In the genomic region with DNA sequence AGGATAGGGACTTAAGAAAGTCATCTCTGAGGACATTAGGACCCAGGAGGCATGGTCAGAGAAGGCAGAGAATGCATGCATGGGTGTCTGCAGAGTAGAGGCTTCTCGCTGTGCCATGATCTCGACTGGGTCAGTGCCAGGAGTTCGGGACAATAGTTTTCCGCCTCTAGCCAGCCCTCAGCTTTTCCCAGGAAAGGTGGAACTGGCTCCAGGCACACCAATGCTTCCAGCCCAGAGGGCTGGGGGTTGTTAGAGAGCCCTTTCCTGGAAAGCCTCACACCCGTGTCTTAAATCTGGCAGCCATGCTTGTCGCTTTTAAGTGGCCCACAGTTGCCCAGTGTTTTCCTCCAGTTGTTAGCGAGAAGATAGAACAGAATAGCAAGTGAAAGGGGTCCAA, we compare ENCODE assay signal across 8 cellular contexts.
DNase-seq lines count a peak whose midpoint lies in the region; ATAC-seq, FAIRE-seq and TF ChIP-seq lines count a peak whose summit lies in the region.

No MANE protein-coding gene starts in this region.

- H2AFZ ChIP-seq in GM12878 (ENCODE audit: control insufficient read depth, low read depth, low read length), result peak overlapping the region; percentile 61

- intact Hi-C loops in GM12878 (cut with micrococcal nuclease; ENCODE audit: unreplicated experiment), result no loop called here

- TF ChIP-seq CTCF in GM12878 (IDR thresholded peaks at IDR 0.05 in 2 of 3, conservative IDR thresholded peaks at IDR 0.05 in 1 of 3; ENCODE audit: control insufficient read depth in 2 of 3, extremely low read depth in 1 of 3, insufficient read depth in 1 of 3, low read depth in 3 of 3, low read length in 3 of 3) (no peak), neutrophil (IDR thresholded peaks at IDR 0.05) (no peak)

- CTCF ChIA-PET in GM12878 (lab: Yijun Ruan, JAX), result interaction anchor here (1.0 to 2.1 kb wide), 4 partner anchors 24 to 279 kb away, joined by 3 to 13 read pairs (median 4); no protein-coding TSS in a partner anchor

- H3K4me2 ChIP-seq in GM12878 (ENCODE audit: control insufficient read depth, insufficient read depth), result peak overlapping the region; percentile 97

- H3K36me3 ChIP-seq in GM12878 (ENCODE audit: control insufficient read depth in 2 of 2, insufficient read depth in 2 of 2, low read length in 1 of 2), result no peaks in the 10 kb centered on the region; a peak in 1 of 4 replicates
- H3K36me3 ChIP-seq in neutrophil, result no peaks in the 10 kb centered on the region

- RAD21 ChIA-PET in GM12878 (lab: Charles Lee; ENCODE audit: unreplicated experiment), result interaction anchor here (0.7 to 2.7 kb wide), 7 partner anchors 9 to 279 kb away, joined by 3 to 33 read pairs (median 4); no protein-coding TSS in a partner anchor

- TSS peak; percentile 78 for BruUV-seq in GM12878 (replicated peaks; lab: Mats Ljungman, UMichigan)

- TF ChIP-seq EP300 in GM12878 (IDR thresholded peaks at IDR 0.05; ENCODE audit: borderline replicate concordance in 1 of 2, control insufficient read depth in 1 of 2, low read depth in 2 of 2, low read length in 2 of 2), result no peak

- 3% methylated on average over 7 of the region's 7 CpGs for whole genome bisulfite sequencing in GM12878 (ENCODE audit: insufficient coverage, insufficient replicate concordance, low lambda C conversion rate, missing lambda C conversion rate)

- POLR2A ChIA-PET in GM12878 (lab: Charles Lee), result interaction anchor here (0.6 to 1.0 kb wide), 2 partner anchors 10 to 15 kb away, joined by 3 to 6 read pairs; no protein-coding TSS in a partner anchor

- SMC1A ChIA-PET in GM12878 (lab: Charles Lee; ENCODE audit: uncharacterized antibody, unreplicated experiment), result interaction anchor here (0.8 to 3.9 kb wide), 7 partner anchors 9 to 51 kb away, joined by 3 to 24 read pairs (median 4); no protein-coding TSS in a partner anchor

- no peak for TF ChIP-seq RAD21 in GM12878 (IDR thresholded peaks at IDR 0.05; ENCODE audit: insufficient read depth, low read depth, low read length)

- in situ Hi-C loops in GM12878 (cut with MboI), result loop anchor here (25.0 kb wide), 1 partner anchor 1508 kb away; no protein-coding TSS in a partner anchor

- H3K9me3 ChIP-seq in GM12878 (replicated peaks; ENCODE audit: control insufficient read depth, insufficient read depth, low read length) (peaks cover 12% of the 10 kb centered on the region; the same call in 2 of the 3 replicates), neutrophil (no peaks in the 10 kb centered on the region)

- H3K27me3 ChIP-seq in GM12878 (replicated peaks in 1 of 2; ENCODE audit: control insufficient read depth in 2 of 2, insufficient read depth in 2 of 2, low read length in 1 of 2) (no peaks in the 10 kb centered on the region), neutrophil (no peaks in the 10 kb centered on the region)

- FAIRE-seq in GM12878 (lab: Jason Lieb, UNC), result peak; percentile 23

- ATAC-seq in HG02870 (IDR thresholded peaks at IDR 0.05; ENCODE audit: unreplicated experiment) (peak; percentile 13), GM12878 (peak; percentile 65)

- H3K4me1 ChIP-seq in GM12878 (ENCODE audit: control insufficient read depth, insufficient read depth, low read length) (peaks cover 24% of the 10 kb centered on the region), neutrophil (ENCODE audit: control insufficient read depth in 1 of 2, insufficient read depth in 1 of 2, low read depth in 1 of 2, low read length in 1 of 2) (peaks cover 13 to 23% of the 10 kb centered on the region in 2 experiments)

- peak overlapping the region; percentile 82 for H3K27ac ChIP-seq in GM12878 (ENCODE audit: control insufficient read depth, insufficient read depth)
- H3K27ac ChIP-seq in neutrophil, result peak overlapping the region; percentile 75

- H3K4me3 ChIP-seq in GM12878 (peak overlapping the region; percentile 84), neutrophil (ENCODE audit: low read depth in 1 of 2, low read length in 1 of 2) (peak overlapping the region; percentile 64 to 65)

- peaks cover 34% of the 10 kb centered on the region for H3K79me2 ChIP-seq in GM12878 (ENCODE audit: control insufficient read depth, insufficient read depth, low read length)

- no peaks in the 10 kb centered on the region for H4K20me1 ChIP-seq in GM12878 (ENCODE audit: control insufficient read depth, insufficient read depth)

- peak overlapping the region; percentile 69 for H3K9ac ChIP-seq in GM12878 (ENCODE audit: control insufficient read depth, insufficient read depth, low read length)

- TF ChIP-seq POLR2A in GM12878 (IDR thresholded peaks at IDR 0.05; ENCODE audit: low read depth, low read length), result no peak; the same call in 1 of the 2 replicates

- DNase-seq in stimulated activated CD4-positive, alpha-beta T cell treated with anti-CD3 and anti-CD28 coated beads, Interleukin-15, amount 100 ng/mL, for 24 hours, result peak; percentile 16
- DNase-seq in stimulated activated CD4-positive, alpha-beta T cell treated with anti-CD3 and anti-CD28 coated beads, Interleukin-4, amount 100 ng/mL, for 4 hours, result no peak
- DNase-seq in NCI-H2196 (lab: John Stamatoyannopoulos, UW; ENCODE audit: unreplicated experiment), result peak; percentile 31
- no peak for DNase-seq in GM12878 (ENCODE audit: low read depth, low spot score)
- no peak for DNase-seq in AG08396 (ENCODE audit: low spot score)
- DNase-seq in middle frontal gyrus (ENCODE audit: extremely low spot score, low spot score), result no peak

TF ChIP-seq in GM12878, 131 proteins besides CTCF, POLR2A, EP300 and RAD21:
- TF ChIP-seq YY1 (IDR thresholded peaks at IDR 0.05; ENCODE audit: low read depth, low read length), result peak; percentile 82
- TF ChIP-seq POU2F2 (IDR thresholded peaks at IDR 0.05; ENCODE audit: borderline replicate concordance, low read depth, low read length), result peak; percentile 32; the same call in 1 of the 3 replicates
- TF ChIP-seq TAF1 (IDR thresholded peaks at IDR 0.05; ENCODE audit: borderline replicate concordance, low read depth, low read length), result no peak
- TF ChIP-seq RELA (IDR thresholded peaks at IDR 0.05; ENCODE audit: borderline replicate concordance, partially characterized antibody), result peak; percentile 63

Comparison
In these comparisons a context has a peak if more than half of its experiments do, and no peak if none do; other contexts are left out.
1. DNase-seq: peak in stimulated activated CD4-positive, alpha-beta T cell treated with anti-CD3 and anti-CD28 coated beads, Interleukin-15, amount 100 ng/mL, for 24 hours (single experiment) and NCI-H2196 (single experiment); none in stimulated activated CD4-positive, alpha-beta T cell treated with anti-CD3 and anti-CD28 coated beads, Interleukin-4, amount 100 ng/mL, for 4 hours (0 of 2), GM12878 (single experiment), AG08396 (single experiment) and middle frontal gyrus (single experiment).